Comparison of ENCODE assay signal across 16 cellular contexts in the genomic region with DNA sequence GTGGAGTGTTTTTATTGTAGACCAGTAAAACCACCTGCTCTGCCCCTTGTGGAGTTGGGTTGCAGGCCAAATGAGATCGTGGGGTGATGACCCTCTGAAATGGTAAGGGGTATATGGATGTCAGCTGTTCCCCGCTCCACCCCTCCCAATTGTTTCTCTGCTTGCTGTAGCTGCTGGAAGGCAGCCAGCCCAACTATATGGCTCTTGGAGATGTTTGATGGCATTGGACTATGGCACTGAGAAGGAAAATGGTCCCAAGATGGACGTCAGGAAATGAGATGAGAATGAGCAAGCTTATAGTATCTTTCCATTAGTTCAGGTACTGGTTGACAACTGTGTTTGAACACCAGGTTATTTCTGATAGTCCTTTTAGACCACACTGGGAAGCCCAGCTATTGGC.
"Had no signal": no experiment of that assay in that cellular context is flagged by ENCODE, and none has a peak within 500 bp of the region (broad histone marks: within the 10 kb centered on the region; RNA-seq: fewer than 3 reads in every experiment).

No MANE protein-coding gene starts in this region.

- H3K4me3 ChIP-seq: stomach, testis, upper lobe of right lung had no signal

- H3K9me3 ChIP-seq: stomach, testis, upper lobe of right lung had no signal

- DNase-seq: activated CD4-positive, alpha-beta T cell treated with anti-CD3 and anti-CD28 coated beads for 4 hours; activated effector memory CD4-positive, alpha-beta T cell treated with Interleukin-2 at 50 U/mL for 16 hours; aorta; cerebellar nuclear complex; foreskin melanocyte; kidney glomerular epithelial cell; mesendoderm; stimulated activated CD4-positive, alpha-beta T cell treated with anti-CD3 and anti-CD28 coated beads, Interleukin-12 subunit alpha, Interleukin-12 subunit beta, amount 100 ng/mL, for 4 hours; stimulated activated CD4-positive, alpha-beta T cell treated with anti-CD3 and anti-CD28 coated beads, Interleukin-2, amount 100 ng/mL, for 24 hours; stomach; testis; upper lobe of right lung had no signal

- H3K27ac ChIP-seq: epithelial cell of prostate, stomach, testis, upper lobe of right lung had no signal

- H3K4me3 Mint-ChIP-seq: dendritic cell treated with granulocyte-macrophage colony-stimulating factor and Interleukin-4, amounts not matched to agents 40 ng/mL and 50 ng/mL, for 4 days; WTC11 had no signal

- H3K27me3 Mint-ChIP-seq: dendritic cell treated with granulocyte-macrophage colony-stimulating factor and Interleukin-4, amounts not matched to agents 40 ng/mL and 50 ng/mL, for 4 days had no signal

- FAIRE-seq: TTC549 had no signal

- ATAC-seq: upper lobe of right lung, WTC11 had no signal

- H3K27ac Mint-ChIP-seq: dendritic cell treated with granulocyte-macrophage colony-stimulating factor and Interleukin-4, amounts not matched to agents 40 ng/mL and 50 ng/mL, for 4 days; WTC11 had no signal

- H3K4me1 ChIP-seq: testis, upper lobe of right lung had no signal

- H3K9me3 Mint-ChIP-seq: WTC11 had no signal

- H3K27me3 ChIP-seq: stomach, testis, upper lobe of right lung had no signal
